Comparison of ENCODE assay signal across 12 cellular contexts in the genomic region with DNA sequence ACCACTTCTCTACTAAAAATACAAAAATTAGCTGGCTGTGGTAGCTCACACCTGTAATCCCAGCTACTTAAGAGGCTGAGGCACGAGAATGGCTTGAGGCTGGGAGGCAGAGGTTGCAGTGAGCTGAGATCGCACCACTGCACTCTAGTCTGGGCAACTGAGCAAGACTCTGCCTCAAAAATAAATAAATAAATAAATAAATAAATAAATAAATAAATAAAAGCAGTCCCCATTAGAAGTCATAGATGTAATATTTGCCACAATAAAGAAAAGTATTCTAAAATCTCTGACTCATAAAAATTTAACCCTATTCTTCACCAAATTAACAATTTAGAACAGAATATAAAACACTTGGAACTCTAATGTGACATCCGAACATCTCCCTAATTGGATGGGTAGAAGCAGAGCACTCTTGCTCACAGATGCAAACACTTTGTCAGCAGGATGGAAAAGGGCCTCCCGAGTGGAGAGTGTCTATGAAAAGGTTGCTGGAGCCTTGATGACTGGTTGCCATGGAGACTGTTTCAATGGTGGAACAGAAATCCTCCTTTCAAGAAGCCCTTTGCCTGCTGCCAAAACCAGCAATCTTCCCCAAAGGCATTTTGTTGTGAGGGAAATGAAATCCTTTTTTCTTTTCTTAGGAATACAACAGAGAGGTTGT. TPM values are rescaled to one million over a fixed set of nuclear protein-coding genes. Genes with fewer than 3 reads are reported as not detected.
A peak's percentile ranks its signal among the peaks of the same experiment; 100 is the strongest.
DNase-seq lines count a peak whose midpoint lies in the region; ATAC-seq and TF ChIP-seq lines count a peak whose summit lies in the region.
"Had no signal": no experiment of that assay in that cellular context is flagged by ENCODE, and none has a peak within 500 bp of the region (broad histone marks: within the 10 kb centered on the region; RNA-seq: fewer than 3 reads in every experiment).

No MANE protein-coding gene starts in this region.

- 75 to 81% methylated on average over 4 of the region's 4 CpGs for WGBS in heart right ventricle, 2 donors
- WGBS in sigmoid colon, 2 donors: 87% methylated on average over 4 of the region's 4 CpGs

- no peak for TF ChIP-seq POLR2A in sigmoid colon (IDR thresholded peaks at IDR 0.05)

- TF ChIP-seq CTCF in heart right ventricle (IDR thresholded peaks at IDR 0.05) (no peak), sigmoid colon (IDR thresholded peaks at IDR 0.05) (no peak), brain microvascular endothelial cell (IDR thresholded peaks at IDR 0.05; ENCODE audit: low read depth, low read length, missing control alignments) (no peak)

- H3K9me3 Mint-ChIP-seq in activated naive CD4-positive, alpha-beta T cell treated with anti-CD3 and anti-CD28 coated beads, Interleukin-2, amount 10 ng/mL, durations not matched to agents 7 days and 5 days: no peaks in the 10 kb centered on the region
- H3K9me3 Mint-ChIP-seq: stimulated activated naive CD8-positive, alpha-beta T cell treated with anti-CD3 and anti-CD28 coated beads, Interleukin-15, Interleukin-2, amounts not matched to agents 100 ng/mL and 50 ng/mL, for 24 hours had no signal

- peaks cover 17% of the 10 kb centered on the region for H3K27me3 Mint-ChIP-seq in activated naive CD4-positive, alpha-beta T cell treated with anti-CD3 and anti-CD28 coated beads, Interleukin-2, amount 10 ng/mL, durations not matched to agents 7 days and 5 days
- H3K27me3 Mint-ChIP-seq: stimulated activated naive CD8-positive, alpha-beta T cell treated with anti-CD3 and anti-CD28 coated beads, Interleukin-15, Interleukin-2, amounts not matched to agents 100 ng/mL and 50 ng/mL, for 24 hours had no signal

- intact Hi-C loops in heart right ventricle (cut with DNase I): no loop called here
- intact Hi-C loops in sigmoid colon (cut with DNase I): no loop called here

- no peaks in the 10 kb centered on the region for H3K27me3 ChIP-seq in heart right ventricle
- H3K27me3 ChIP-seq in sigmoid colon: no peaks in the 10 kb centered on the region
- no peaks in the 10 kb centered on the region for H3K27me3 ChIP-seq in brain microvascular endothelial cell (replicated peaks)

- DNase-seq in NCI-H1105 (lab: John Stamatoyannopoulos, UW) (peak; percentile 88), RPMI7951 (ENCODE audit: low read depth) (peak; percentile 35), heart right ventricle (peak in 1 of 2 donors; percentile 19), sigmoid colon (no peak), brain microvascular endothelial cell (no peak)
- DNase-seq in activated naive CD4-positive, alpha-beta T cell treated with anti-CD3 and anti-CD28 coated beads, Interleukin-2, amount 10 ng/mL, durations not matched to agents 7 days and 5 days: no peak
- DNase-seq in activated CD8-positive, alpha-beta memory T cell treated with anti-CD3 and anti-CD28 coated beads for 24 hours: no peak
- DNase-seq: effector CD4-positive, alpha-beta T cell; MM.1S had no signal

- H3K27ac Mint-ChIP-seq in activated naive CD4-positive, alpha-beta T cell treated with anti-CD3 and anti-CD28 coated beads, Interleukin-2, amount 10 ng/mL, durations not matched to agents 7 days and 5 days: no peak overlapping the region
- H3K27ac Mint-ChIP-seq: stimulated activated naive CD8-positive, alpha-beta T cell treated with anti-CD3 and anti-CD28 coated beads, Interleukin-15, Interleukin-2, amounts not matched to agents 100 ng/mL and 50 ng/mL, for 24 hours had no signal

- H3K4me3 ChIP-seq in heart right ventricle: no peak overlapping the region
- H3K4me3 ChIP-seq in sigmoid colon: no peak overlapping the region
- no peak overlapping the region for H3K4me3 ChIP-seq in brain microvascular endothelial cell (ENCODE audit: low read depth, low read length)
- H3K4me3 ChIP-seq: skin epidermis had no signal

- no peak overlapping the region for H3K4me3 Mint-ChIP-seq in activated naive CD4-positive, alpha-beta T cell treated with anti-CD3 and anti-CD28 coated beads, Interleukin-2, amount 10 ng/mL, durations not matched to agents 7 days and 5 days
- H3K4me3 Mint-ChIP-seq: stimulated activated naive CD8-positive, alpha-beta T cell treated with anti-CD3 and anti-CD28 coated beads, Interleukin-15, Interleukin-2, amounts not matched to agents 100 ng/mL and 50 ng/mL, for 24 hours had no signal

- no peaks in the 10 kb centered on the region for H3K9me3 ChIP-seq in heart right ventricle
- no peaks in the 10 kb centered on the region for H3K9me3 ChIP-seq in sigmoid colon

- H3K36me3 Mint-ChIP-seq in activated naive CD4-positive, alpha-beta T cell treated with anti-CD3 and anti-CD28 coated beads, Interleukin-2, amount 10 ng/mL, durations not matched to agents 7 days and 5 days: no peaks in the 10 kb centered on the region

- H3K27ac ChIP-seq in heart right ventricle: peak overlapping the region in 5 of 10 donors; percentile 29 to 46 (median 41)
- peak overlapping the region; percentile 34 to 74 (median 58) for H3K27ac ChIP-seq in sigmoid colon
- H3K27ac ChIP-seq in brain microvascular endothelial cell: no peak overlapping the region
- H3K27ac ChIP-seq: skin epidermis had no signal

- CTCF ChIA-PET in activated naive CD4-positive, alpha-beta T cell treated with anti-CD3 and anti-CD28 coated beads, Interleukin-2, amount 10 ng/mL, durations not matched to agents 7 days and 5 days (lab: Charles Lee): interaction anchor here (1.2 to 1.4 kb wide), 2 partner anchors 16 to 94 kb away, joined by 3 to 5 read pairs; no protein-coding TSS in a partner anchor

- in situ Hi-C loops in brain microvascular endothelial cell (cut with HindIII; ENCODE audit: low pct_ligation_motif_present, low sequenced_read_pairs): no loop called here

- H3K4me1 ChIP-seq in heart right ventricle (peaks cover 0 to 5% (median 0%) of the 10 kb centered on the region in 9 donors), sigmoid colon (no peaks in the 10 kb centered on the region)

- H3K4me1 Mint-ChIP-seq in activated naive CD4-positive, alpha-beta T cell treated with anti-CD3 and anti-CD28 coated beads, Interleukin-2, amount 10 ng/mL, durations not matched to agents 7 days and 5 days: no peaks in the 10 kb centered on the region

- H3K36me3 ChIP-seq in heart right ventricle (peaks cover 0 to 19% (median 0%) of the 10 kb centered on the region in 9 donors), sigmoid colon (peaks cover 0 to 29% (median 0%) of the 10 kb centered on the region in 4 donors), brain microvascular endothelial cell (replicated peaks) (no peaks in the 10 kb centered on the region)

- TF ChIP-seq EP300 in sigmoid colon (IDR thresholded peaks at IDR 0.05): no peak

- peak in 5 of 8 donors; percentile 28 to 80 (median 61) for ATAC-seq in heart right ventricle
- no peak for ATAC-seq in GM19395 (IDR thresholded peaks at IDR 0.05; ENCODE audit: unreplicated experiment)

RNA-seq across cellular contexts. Expression of gene TRAF1, which starts 38.9 kb away (rescaled TPM):
- total RNA-seq in RPMI7951 (2014; rRNA removed; shearing (Covaris generic)): 3.1 and 3.4 TPM in 2 replicates
- total RNA-seq in heart right ventricle (1 to 10 TPM; 1.1 to 6.7 (median 1.9) TPM), sigmoid colon (1 to 10 TPM; 4.4 to 8.0 (median 5.0) TPM)
- polyA plus RNA-seq in heart right ventricle (1 to 10 TPM; 2.2 to 5.7 TPM), sigmoid colon (10 to 100 TPM in 1 of 3 donors, under 1 TPM in 2; 0.46 to 10.0 (median 0.60) TPM)

Comparison
In these comparisons a context has a peak if more than half of its experiments do, and no peak if none do; other contexts are left out.
1. DNase-seq: peak in NCI-H1105 (single experiment) and RPMI7951 (single experiment); none in sigmoid colon (single experiment), activated naive CD4-positive, alpha-beta T cell treated with anti-CD3 and anti-CD28 coated beads, Interleukin-2, amount 10 ng/mL, durations not matched to agents 7 days and 5 days (single experiment), activated CD8-positive, alpha-beta memory T cell treated with anti-CD3 and anti-CD28 coated beads for 24 hours (single experiment) and brain microvascular endothelial cell (single experiment).